ENCODE assay signal across 20 cellular contexts in genomic region chr3:185912512-185912911, GRCh38. TPM values are rescaled to one million over a fixed set of nuclear protein-coding genes. Genes with fewer than 3 reads are reported as not detected.
DNase-seq lines count a peak whose midpoint lies in the region; ATAC-seq, FAIRE-seq and TF ChIP-seq lines count a peak whose summit lies in the region.
"Had no signal": no experiment of that assay in that cellular context is flagged by ENCODE, and none has a peak within 500 bp of the region (broad histone marks: within the 10 kb centered on the region; RNA-seq: fewer than 3 reads in every experiment).

No MANE protein-coding gene starts in this region.

- no peaks in the 10 kb centered on the region for H3K9me3 Mint-ChIP-seq in activated CD8-positive, alpha-beta T cell treated with anti-CD3 and anti-CD28 coated beads for 36 hours

- peaks cover 2% of the 10 kb centered on the region for H3K4me1 Mint-ChIP-seq in activated CD8-positive, alpha-beta T cell treated with anti-CD3 and anti-CD28 coated beads for 36 hours (ENCODE audit: low read depth)

- DNase-seq in DMS 273 (lab: John Stamatoyannopoulos, UW; ENCODE audit: unreplicated experiment) (peak; percentile 71), DMS 273 treated with DMSO at 0.1 percent for 48 hours (lab: John Stamatoyannopoulos, UW) (no peak), DND-41 (peak; percentile 16), GM12878 (ENCODE audit: low read depth, low spot score) (no peak), testis (no peak)
- DNase-seq in activated CD8-positive, alpha-beta T cell treated with anti-CD3 and anti-CD28 coated beads for 36 hours: no peak
- DNase-seq: 8988T; BE2C; CD4-positive, alpha-beta memory T cell; GDM1; MG63; NCI-H1694 treated with DMSO at 0.1 percent for 48 hours; NCI-H446; SIG-M5 had no signal

- H3K27me3 Mint-ChIP-seq in activated CD8-positive, alpha-beta T cell treated with anti-CD3 and anti-CD28 coated beads for 36 hours: no peaks in the 10 kb centered on the region
- H3K27me3 Mint-ChIP-seq: CD4-positive, alpha-beta memory T cell had no signal

- H3K27ac Mint-ChIP-seq in activated CD8-positive, alpha-beta T cell treated with anti-CD3 and anti-CD28 coated beads for 36 hours: no peak overlapping the region
- H3K27ac Mint-ChIP-seq: GM23338 had no signal

- CTCF ChIA-PET in GM12878 (lab: Yijun Ruan, JAX): interaction anchor here (0.6 to 5.0 kb wide), 5 partner anchors 14 to 703 kb away, joined by 3 to 32 read pairs (median 4); no protein-coding TSS in a partner anchor
- CTCF ChIA-PET in activated CD8-positive, alpha-beta T cell treated with anti-CD3 and anti-CD28 coated beads for 36 hours (lab: Charles Lee): interaction anchor here (0.8 to 2.9 kb wide), 4 partner anchors 16 to 253 kb away, joined by 3 to 13 read pairs (median 7); no protein-coding TSS in a partner anchor

- intact Hi-C loops in GM12878 (cut with micrococcal nuclease; ENCODE audit: unreplicated experiment): no loop called here
- intact Hi-C loops in activated CD8-positive, alpha-beta T cell treated with anti-CD3 and anti-CD28 coated beads for 36 hours (cut with micrococcal nuclease): no loop called here
- intact Hi-C loops in testis (cut with DNase I; ENCODE audit: low total_unique reads): no loop called here

- H3K4me3 Mint-ChIP-seq in activated CD8-positive, alpha-beta T cell treated with anti-CD3 and anti-CD28 coated beads for 36 hours: no peak overlapping the region
- H3K4me3 Mint-ChIP-seq: GM23338 had no signal

- in situ Hi-C loops in GM12878 (cut with MboI): no loop called here

- H3K36me3 Mint-ChIP-seq in activated CD8-positive, alpha-beta T cell treated with anti-CD3 and anti-CD28 coated beads for 36 hours (ENCODE audit: low read depth): peaks cover 37% of the 10 kb centered on the region

- no peak overlapping the region for H2AFZ ChIP-seq in DND-41 (ENCODE audit: low read depth, low read length)
- no peak overlapping the region for H2AFZ ChIP-seq in GM12878 (ENCODE audit: control insufficient read depth, low read depth, low read length)
- H2AFZ ChIP-seq in neural cell (ENCODE audit: low read depth, low read length): no peak overlapping the region
- H2AFZ ChIP-seq: GM23338 had no signal

- H4K20me1 ChIP-seq in DND-41 (ENCODE audit: insufficient read depth, low read length): peaks cover 52% of the 10 kb centered on the region
- no peaks in the 10 kb centered on the region; the same call in 1 of the 2 replicates for H4K20me1 ChIP-seq in GM12878 (ENCODE audit: control insufficient read depth, insufficient read depth)
- no peaks in the 10 kb centered on the region for H4K20me1 ChIP-seq in neural cell (ENCODE audit: insufficient read depth)

- no peak for TF ChIP-seq POLR2A in GM12878 (IDR thresholded peaks at IDR 0.05; ENCODE audit: low read depth, low read length)
- no peak for TF ChIP-seq POLR2A in testis (IDR thresholded peaks at IDR 0.05)

- H3K4me2 ChIP-seq in DND-41 (ENCODE audit: insufficient read depth, low read length) (no peak overlapping the region), GM12878 (ENCODE audit: control insufficient read depth, insufficient read depth) (no peak overlapping the region), neural cell (ENCODE audit: low read length) (no peak overlapping the region)
- H3K4me2 ChIP-seq: GM23338 had no signal

- no peak for TF ChIP-seq RAD21 in GM12878 (IDR thresholded peaks at IDR 0.05; ENCODE audit: insufficient read depth, low read depth, low read length)
- no peak for TF ChIP-seq RAD21 in neural cell (conservative IDR thresholded peaks at IDR 0.05)

- no peaks in the 10 kb centered on the region for H3K9me2 ChIP-seq in neural cell (ENCODE audit: insufficient read depth, low read length)

- no peak for TF ChIP-seq EP300 in GM12878 (IDR thresholded peaks at IDR 0.05; ENCODE audit: borderline replicate concordance in 1 of 2, control insufficient read depth in 1 of 2, low read depth in 2 of 2, low read length in 2 of 2)
- no peak for TF ChIP-seq EP300 in neural cell (conservative IDR thresholded peaks at IDR 0.05; ENCODE audit: poor library complexity, severe bottlenecking)

- WGBS in GM12878 (ENCODE audit: insufficient coverage, insufficient replicate concordance, low lambda C conversion rate, missing lambda C conversion rate): 80% methylated on average over 11 of the region's 11 CpGs
- WGBS in testis, 2 donors: 84 to 86% methylated on average over 11 of the region's 11 CpGs

- H3K9ac ChIP-seq in DND-41 (ENCODE audit: low read depth, low read length) (no peak overlapping the region), GM12878 (ENCODE audit: control insufficient read depth, insufficient read depth, low read length) (no peak overlapping the region), neural cell (ENCODE audit: low read length) (no peak overlapping the region)

- peak; percentile 0; the same call in 2 of the 3 replicates for ATAC-seq in DND-41 (ENCODE audit: insufficient read depth, low read depth)
- ATAC-seq in GM12878: no peak; the same call in 2 of the 3 replicates
- ATAC-seq in HG02840 (IDR thresholded peaks at IDR 0.05; ENCODE audit: low FRiP score, unreplicated experiment): no peak
- no peak for ATAC-seq in activated CD8-positive, alpha-beta T cell treated with anti-CD3 and anti-CD28 coated beads for 36 hours

- H3K4me1 ChIP-seq in DND-41 (ENCODE audit: insufficient read depth, low read length) (no peaks in the 10 kb centered on the region), GM12878 (ENCODE audit: control insufficient read depth, insufficient read depth, low read length) (no peaks in the 10 kb centered on the region), testis (no peaks in the 10 kb centered on the region)
- H3K4me1 ChIP-seq: BE2C had no signal

- H3K79me2 ChIP-seq in DND-41 (ENCODE audit: insufficient read depth, low read length): peaks cover 16% of the 10 kb centered on the region
- no peaks in the 10 kb centered on the region for H3K79me2 ChIP-seq in GM12878 (ENCODE audit: control insufficient read depth, insufficient read depth, low read length)
- no peaks in the 10 kb centered on the region for H3K79me2 ChIP-seq in neural cell (replicated peaks; ENCODE audit: insufficient read depth, low read length)

- H3K27ac ChIP-seq in DND-41 (ENCODE audit: low read length): no peak overlapping the region
- no peak overlapping the region for H3K27ac ChIP-seq in GM12878 (ENCODE audit: control insufficient read depth, insufficient read depth)
- no peak overlapping the region for H3K27ac ChIP-seq in neural cell (ENCODE audit: low read length)
- H3K27ac ChIP-seq in testis: no peak overlapping the region

- RAD21 ChIA-PET in GM12878 (lab: Charles Lee; ENCODE audit: unreplicated experiment): interaction anchor here (1.1 to 1.3 kb wide), 2 partner anchors 15 to 31 kb away, joined by 3 to 4 read pairs; no protein-coding TSS in a partner anchor

- H3K4me3 ChIP-seq in DND-41 (ENCODE audit: low read depth in 1 of 2, low read length in 2 of 2): no peak overlapping the region
- no peak overlapping the region for H3K4me3 ChIP-seq in GM12878
- H3K4me3 ChIP-seq in neural cell (ENCODE audit: low read length): no peak overlapping the region
- no peak overlapping the region for H3K4me3 ChIP-seq in testis
- H3K4me3 ChIP-seq: GM23338, MG63 had no signal

- no peak for FAIRE-seq in GM12878 (lab: Jason Lieb, UNC)
- FAIRE-seq: D721Med, GM18507, RCC 7860 had no signal

- H3K27me3 ChIP-seq in DND-41 (ENCODE audit: insufficient read depth, low read length, poor library complexity) (no peaks in the 10 kb centered on the region), GM12878 (replicated peaks in 1 of 2; ENCODE audit: control insufficient read depth in 2 of 2, insufficient read depth in 2 of 2, low read length in 1 of 2) (no peaks in the 10 kb centered on the region), neural cell (ENCODE audit: insufficient read depth, low read depth, low read length) (no peaks in the 10 kb centered on the region), testis (no peaks in the 10 kb centered on the region)
- H3K27me3 ChIP-seq: BE2C, MG63 had no signal

- POLR2A ChIA-PET in GM12878 (lab: Charles Lee): interaction anchor here (0.7 to 2.0 kb wide), 7 partner anchors 8 to 1776 kb away, joined by 3 to 9 read pairs (median 4); no protein-coding TSS in a partner anchor
- POLR2A ChIA-PET in activated CD8-positive, alpha-beta T cell treated with anti-CD3 and anti-CD28 coated beads for 36 hours (lab: Charles Lee): interaction anchor here (0.6 to 5.9 kb wide), 9 partner anchors 13 to 620 kb away, joined by 3 to 115 read pairs (median 3); partner anchors contain the start of gene TRA2B

- H3K36me3 ChIP-seq in DND-41 (ENCODE audit: insufficient read depth, low read length) (peaks cover 34% of the 10 kb centered on the region), GM12878 (ENCODE audit: control insufficient read depth in 2 of 2, insufficient read depth in 2 of 2, low read length in 1 of 2) (peaks cover 1 to 28% of the 10 kb centered on the region in 2 experiments), neural cell (ENCODE audit: insufficient read depth, low read length) (peaks cover 5% of the 10 kb centered on the region), testis (ENCODE audit: low read depth, missing control alignments) (no peaks in the 10 kb centered on the region)

- SMC1A ChIA-PET in GM12878 (lab: Charles Lee; ENCODE audit: uncharacterized antibody, unreplicated experiment): interaction anchor here (0.6 to 3.0 kb wide), 11 partner anchors 10 to 1120 kb away, joined by 3 to 9 read pairs (median 3); no protein-coding TSS in a partner anchor

- no peaks in the 10 kb centered on the region for H3K9me3 ChIP-seq in DND-41 (ENCODE audit: insufficient read depth, low read length, severe bottlenecking)
- H3K9me3 ChIP-seq in GM12878 (replicated peaks; ENCODE audit: control insufficient read depth, insufficient read depth, low read length): no peaks in the 10 kb centered on the region
- H3K9me3 ChIP-seq in neural cell (ENCODE audit: low read length): no peaks in the 10 kb centered on the region
- no peaks in the 10 kb centered on the region for H3K9me3 ChIP-seq in testis
- H3K9me3 ChIP-seq: BE2C, MG63 had no signal

- TF ChIP-seq CTCF in DND-41 (IDR thresholded peaks at IDR 0.05; ENCODE audit: borderline replicate concordance, extremely low read depth, low read length, poor library complexity, severe bottlenecking) (no peak), GM12878 (IDR thresholded peaks at IDR 0.05 in 2 of 3, conservative IDR thresholded peaks at IDR 0.05 in 1 of 3; ENCODE audit: control insufficient read depth in 2 of 3, extremely low read depth in 1 of 3, insufficient read depth in 1 of 3, low read depth in 3 of 3, low read length in 3 of 3) (no peak), neural cell (IDR thresholded peaks at IDR 0.05; ENCODE audit: poor library complexity, severe bottlenecking) (no peak), testis (IDR thresholded peaks at IDR 0.05) (no peak)
- no peak for TF ChIP-seq CTCF in activated CD8-positive, alpha-beta T cell treated with anti-CD3 and anti-CD28 coated beads for 36 hours (IDR thresholded peaks at IDR 0.05)

- no TSS peak for BruUV-seq in GM12878 (replicated peaks; lab: Mats Ljungman, UMichigan)

- peaks cover 4% of the 10 kb centered on the region for H3F3A ChIP-seq in neural cell (ENCODE audit: insufficient read depth, low read length, poor library complexity, severe bottlenecking)

RNA-seq across cellular contexts. Expression of gene TRA2B, which starts 25.3 kb away (rescaled TPM):
- total RNA-seq in GM12878 (2013; cell fraction: nucleolus; rRNA removed): 623 and 632 TPM in 2 replicates
- total RNA-seq in GM12878 (2014; rRNA removed) (302 and 313 TPM in 2 replicates), GM12878 (2014; rRNA removed; fragmentation: Illumina TruSeq; extraction: Trizol) (286 and 317 TPM in 2 replicates), GM12878 (2021) (213 and 233 TPM in 2 replicates), testis (100 to 1,000 TPM; 177 to 199 TPM)
- 121 TPM for polyA plus RNA-seq in GM12878 (2011; ENCODE audit: low read depth)
- polyA plus RNA-seq in GM12878 (2011; rRNA removed) (284 and 406 TPM in 2 replicates), GM12878 (2014; fragmentation: Illumina TruSeq; extraction: Trizol) (271 and 356 TPM in 2 replicates), GM12878 (2014; fragmentation: Nextera tagmentation; extraction: Ambion mirVana) (100 to 1,000 TPM; 130 to 153 TPM), GM12878 (2014; rRNA removed) (267 and 277 TPM in 2 replicates), GM12878 (2016; fragmentation: Nextera tagmentation; extraction: Ambion mirVana) (100 to 1,000 TPM; 285 to 291 TPM), neural cell (637 and 780 TPM in 2 replicates), testis (ENCODE audit: insufficient read depth, low read depth, low replicate concordance) (136 TPM)
- 144 and 166 TPM in 2 replicates for polyA plus RNA-seq in GM12878 (2011; cell fraction: cytosol; rRNA removed)
- polyA plus RNA-seq in GM12878 (2011; cell fraction: nucleus; rRNA removed): 281 and 356 TPM in 2 replicates
- 129 and 187 TPM in 2 replicates for polyA plus RNA-seq in GM12878 (2012)
- polyA minus RNA-seq in GM12878 (2011; rRNA and poly(A)+ RNA removed): 214 and 234 TPM in 2 replicates
- 134 and 165 TPM in 2 replicates for polyA minus RNA-seq in GM12878 (2011; cell fraction: cytosol; rRNA and poly(A)+ RNA removed)
- 363 and 564 TPM in 2 replicates for polyA minus RNA-seq in GM12878 (2011; cell fraction: nucleus; rRNA and poly(A)+ RNA removed)
- 407 and 468 TPM in 2 replicates for polyA minus RNA-seq in neural cell
- total RNA-seq in activated CD8-positive, alpha-beta T cell treated with anti-CD3 and anti-CD28 coated beads for 36 hours: 100 to 1,000 TPM; 210 to 219 TPM

Comparison
In these comparisons a context has a peak if more than half of its experiments do, and no peak if none do; other contexts are left out.
1. DNase-seq: peak in DMS 273 (single experiment) and DND-41 (single experiment); none in DMS 273 treated with DMSO at 0.1 percent for 48 hours (single experiment), GM12878 (single experiment), activated CD8-positive, alpha-beta T cell treated with anti-CD3 and anti-CD28 coated beads for 36 hours (single experiment) and testis (single experiment).